In genomic region chr10:7787150-7787856, GRCh38 we compare ENCODE assay signal across 8 cellular contexts. TPM values are rescaled to one million over a fixed set of nuclear protein-coding genes. Genes with fewer than 3 reads are reported as not detected.
DNase-seq lines count a peak whose midpoint lies in the region; ATAC-seq and TF ChIP-seq lines count a peak whose summit lies in the region.

No MANE protein-coding gene starts in this region.

- no peak for TF ChIP-seq CTCF in OCI-LY7 (conservative IDR thresholded peaks at IDR 0.05; ENCODE audit: low read length)
- no peak for TF ChIP-seq CTCF in fibroblast of mammary gland (conservative IDR thresholded peaks at IDR 0.05; ENCODE audit: control insufficient read depth, insufficient read depth, low read depth, low read length)

- peaks cover 44% of the 10 kb centered on the region for H3K36me3 ChIP-seq in OCI-LY7 (ENCODE audit: insufficient read depth, low read length)

- peak; percentile 18 for DNase-seq in OCI-LY7 (ENCODE audit: low spot score)
- peak; percentile 31 for DNase-seq in fibroblast of mammary gland (ENCODE audit: low read depth)
- DNase-seq in posterior vena cava (ENCODE audit: low spot score): peak; percentile 78
- no peak for DNase-seq in ecto neural progenitor cell (ENCODE audit: low spot score)
- DNase-seq in NCI-H1105 (lab: John Stamatoyannopoulos, UW): no peak

- peaks cover 96% of the 10 kb centered on the region for H3K79me2 ChIP-seq in OCI-LY7 (ENCODE audit: insufficient read depth, low read depth, low read length)

- H3K4me1 ChIP-seq in OCI-LY7 (ENCODE audit: insufficient read depth, low read length, poor library complexity, severe bottlenecking): peaks cover 20% of the 10 kb centered on the region

- H4K20me1 ChIP-seq in OCI-LY7 (ENCODE audit: insufficient read depth, low read length): peaks cover 36% of the 10 kb centered on the region; the same call in 1 of the 2 replicates

- no peaks in the 10 kb centered on the region for H3K9me2 ChIP-seq in OCI-LY7 (ENCODE audit: insufficient read depth, low read length)

- intact Hi-C loops in OCI-LY7 (cut with micrococcal nuclease; ENCODE audit: unreplicated experiment): no loop called here
- intact Hi-C loops in posterior vena cava (cut with DNase I): no loop called here

- H3K27ac ChIP-seq in OCI-LY7 (ENCODE audit: low read depth, low read length, poor library complexity, severe bottlenecking): no peak overlapping the region

- peak; percentile 6 for ATAC-seq in GM18867 (IDR thresholded peaks at IDR 0.05; ENCODE audit: unreplicated experiment)
- peak; percentile 7 for ATAC-seq in HG02571 (IDR thresholded peaks at IDR 0.05; ENCODE audit: unreplicated experiment)
- no peak for ATAC-seq in GM18520 (IDR thresholded peaks at IDR 0.05; ENCODE audit: unreplicated experiment)

- CTCF ChIA-PET in OCI-LY7 (lab: Charles Lee; ENCODE audit: unreplicated experiment): interaction anchor here (1.2 to 2.5 kb wide), 3 partner anchors 11 to 32 kb away, joined by 3 to 11 read pairs (median 4); partner anchors contain the start of gene TAF3

- H2AFZ ChIP-seq in OCI-LY7 (ENCODE audit: low read length): peak overlapping the region; percentile 45

- no peaks in the 10 kb centered on the region for H3K9me3 ChIP-seq in OCI-LY7 (ENCODE audit: low read length)

- H3K4me3 ChIP-seq in OCI-LY7 (ENCODE audit: low read depth, low read length, poor library complexity, severe bottlenecking) (peak overlapping the region; percentile 79), fibroblast of mammary gland (ENCODE audit: control insufficient read depth, low read depth, low read length) (peak overlapping the region; percentile 98)

- BruUV-seq in OCI-LY7 (replicated peaks; lab: Mats Ljungman, UMichigan): TSS peak; percentile 76

- peak overlapping the region; percentile 77 for H3K4me2 ChIP-seq in OCI-LY7 (ENCODE audit: low read length)

- POLR2A ChIA-PET in OCI-LY7 (lab: Charles Lee): interaction anchor here (0.9 to 2.8 kb wide), 5 partner anchors 12 to 398 kb away, joined by 3 to 39 read pairs (median 4); partner anchors contain the start of gene TAF3

RNA-seq across cellular contexts. Expression of gene KIN, which starts 0.5 kb away (rescaled TPM):
- total RNA-seq in OCI-LY7 (2014; rRNA removed; shearing (Covaris generic)): 12.0 and 14.3 TPM in 2 replicates
- 13.6 and 15.5 TPM in 2 replicates for total RNA-seq in OCI-LY7 (2022)
- total RNA-seq in posterior vena cava: 10 to 100 TPM in 1 of 2 donors, 1 to 10 TPM in 1; 8.7 to 11.1 TPM

RNA-seq across cellular contexts. Expression of gene ATP5F1C, which starts 0.7 kb away (rescaled TPM):
- total RNA-seq in OCI-LY7 (2014; rRNA removed; shearing (Covaris generic)): 221 and 242 TPM in 2 replicates
- 283 and 304 TPM in 2 replicates for total RNA-seq in OCI-LY7 (2022)
- 100 to 1,000 TPM; 202 to 212 TPM for total RNA-seq in posterior vena cava

RNA-seq across cellular contexts. Expression of gene TAF3, which starts 31.0 kb away (rescaled TPM):
- total RNA-seq in OCI-LY7 (2014; rRNA removed; shearing (Covaris generic)): 3.8 and 4.4 TPM in 2 replicates
- total RNA-seq in OCI-LY7 (2022): 11.1 and 12.0 TPM in 2 replicates
- 10 to 100 TPM in 1 of 2 donors, 1 to 10 TPM in 1; 9.9 to 10.8 TPM for total RNA-seq in posterior vena cava

Comparison
In these comparisons a context has a peak if more than half of its experiments do, and no peak if none do; other contexts are left out.
1. DNase-seq: peak in OCI-LY7 (single experiment), fibroblast of mammary gland (single experiment) and posterior vena cava (single experiment); none in ecto neural progenitor cell (single experiment) and NCI-H1105 (single experiment).